ENCODE assay signal across 9 cellular contexts in the genomic region with DNA sequence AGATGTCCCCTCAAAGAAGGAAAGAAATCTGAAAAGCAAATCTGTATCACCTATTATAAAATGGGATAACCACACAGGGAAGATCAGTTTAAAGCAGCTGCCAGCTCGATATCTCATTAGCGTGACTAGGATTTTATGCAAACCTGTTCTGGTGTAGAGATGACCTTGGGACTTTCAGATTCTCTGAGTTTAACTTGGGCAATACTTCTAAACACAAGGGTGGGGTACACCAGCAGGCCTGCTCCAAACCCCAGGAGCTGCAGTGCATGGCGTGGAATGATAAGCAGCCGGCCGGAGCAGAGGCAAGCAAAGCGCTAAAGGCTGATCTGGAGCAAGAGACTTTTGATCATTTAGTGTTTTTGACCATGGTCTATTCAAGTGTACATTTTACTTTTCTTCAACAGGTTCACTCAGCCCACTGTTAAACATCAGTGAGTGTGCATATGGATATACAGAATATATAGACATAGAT. TPM values are rescaled to one million over a fixed set of nuclear protein-coding genes. Genes with fewer than 3 reads are reported as not detected.
DNase-seq lines count a peak whose midpoint lies in the region; ATAC-seq and TF ChIP-seq lines count a peak whose summit lies in the region.
"Had no signal": no experiment of that assay in that cellular context is flagged by ENCODE, and none has a peak within 500 bp of the region (broad histone marks: within the 10 kb centered on the region; RNA-seq: fewer than 3 reads in every experiment).

No MANE protein-coding gene starts in this region.

- H3K4me1 Mint-ChIP-seq in WTC11, result peaks cover 59% of the 10 kb centered on the region

- intact Hi-C loops in HCT116 (cut with micrococcal nuclease), result loop anchor here (5.0 kb wide), 2 partner anchors 118 to 317 kb away; no protein-coding TSS in a partner anchor

- CTCF ChIA-PET in HCT116 (lab: Charles Lee) (interaction anchor here (0.9 to 1.5 kb wide), 4 partner anchors 121 to 240 kb away, joined by 3 to 4 read pairs (median 4); no protein-coding TSS in a partner anchor), WTC11 (lab: Charles Lee) (interaction anchor here (1.0 to 2.1 kb wide), 7 partner anchors 24 to 264 kb away, joined by 3 to 8 read pairs (median 3); no protein-coding TSS in a partner anchor)

- H3K9me2 ChIP-seq in HCT116 (ENCODE audit: insufficient read depth), result no peaks in the 10 kb centered on the region
- no peaks in the 10 kb centered on the region for H3K9me2 ChIP-seq in hepatocyte (replicated peaks; ENCODE audit: insufficient read depth)

- H3K4me3 ChIP-seq in HCT116 (replicated peaks in 1 of 2; ENCODE audit: low read depth in 1 of 2, low read length in 2 of 2) (no peak overlapping the region; a peak in 1 of 4 replicates), SK-N-MC (no peak overlapping the region), hepatocyte (no peak overlapping the region), skin epidermis (peak overlapping the region in 1 of 7 experiments; percentile 5)

- RAD21 ChIA-PET in HCT116 (lab: Charles Lee; ENCODE audit: low non-redundant PET in 1 of 2, low total read pairs in 2 of 2, uncharacterized antibody in 2 of 2, unreplicated experiment in 2 of 2), result interaction anchor here (0.6 to 0.7 kb wide), 2 partner anchors 102 to 188 kb away, joined by 3 read pairs; no protein-coding TSS in a partner anchor

- 46% methylated on average over 6 of the region's 6 CpGs for WGBS in hepatocyte (ENCODE audit: low lambda C conversion rate, missing lambda C conversion rate)

- H3K79me2 ChIP-seq in HCT116 (ENCODE audit: insufficient read depth, low read length), result peaks cover 96% of the 10 kb centered on the region
- H3K79me2 ChIP-seq in hepatocyte, result peaks cover 79% of the 10 kb centered on the region

- POLR2A ChIA-PET in HCT116 (lab: Charles Lee), result interaction anchor here (1.4 to 2.9 kb wide), 2 partner anchors 9 to 189 kb away, joined by 3 to 17 read pairs; no protein-coding TSS in a partner anchor
- POLR2A ChIA-PET in WTC11 (lab: Charles Lee), result no interaction called here

- H3K36me3 ChIP-seq in HCT116 (ENCODE audit: control insufficient read depth in 1 of 2, insufficient read depth in 2 of 2, low read length in 2 of 2) (no peaks in the 10 kb centered on the region), SK-N-MC (ENCODE audit: insufficient read depth, low read length) (no peaks in the 10 kb centered on the region), hepatocyte (replicated peaks; ENCODE audit: insufficient read depth, low read depth) (no peaks in the 10 kb centered on the region)

- H3K27ac Mint-ChIP-seq in WTC11, result no peak overlapping the region

- H3K9me3 ChIP-seq in HCT116 (ENCODE audit: control insufficient read depth in 1 of 2, insufficient read depth in 1 of 2, low read depth in 1 of 2, low read length in 2 of 2) (no peaks in the 10 kb centered on the region), SK-N-MC (ENCODE audit: low read depth, low read length) (no peaks in the 10 kb centered on the region), hepatocyte (ENCODE audit: low read depth) (no peaks in the 10 kb centered on the region)

- no peak for TF ChIP-seq POLR2A in HCT116 (IDR thresholded peaks at IDR 0.05; ENCODE audit: borderline replicate concordance, extremely low read depth, insufficient read depth, insufficient read length)

- H3K27ac ChIP-seq in HCT116 (ENCODE audit: low read depth, low read length) (peak overlapping the region; percentile 42; the same call in 1 of the 2 replicates), SK-N-MC (no peak overlapping the region), hepatocyte (peak overlapping the region; percentile 100), skin epidermis (peak overlapping the region in 18 of 21 experiments; percentile 24 to 73 (median 62))

- H3K4me3 Mint-ChIP-seq in WTC11, result no peak overlapping the region

- H2AFZ ChIP-seq in HCT116 (ENCODE audit: low read depth, low read length, poor library complexity, severe bottlenecking) (no peak overlapping the region), hepatocyte (no peak overlapping the region)

- TF ChIP-seq RAD21 in HCT116 (IDR thresholded peaks at IDR 0.05; ENCODE audit: low read depth), result no peak

- in situ Hi-C loops in ACHN (cut with HindIII; ENCODE audit: low pct_ligation_motif_present, low pct_unique_long_range_greater_than_20kb, low sequenced_read_pairs), result no loop called here

- ATAC-seq in HCT116 (no peak), GM21737 (IDR thresholded peaks at IDR 0.05; ENCODE audit: unreplicated experiment) (no peak), WTC11 (no peak)

- no peak for DNase-seq in HCT116 (ENCODE audit: low read depth, low spot score)
- DNase-seq in SK-N-MC (ENCODE audit: low read depth, low spot score), result no peak
- DNase-seq in hepatocyte (ENCODE audit: low spot score), result peak; percentile 73
- no peak for DNase-seq in NCI-H446 treated with DMSO at 0.1 percent for 48 hours (lab: John Stamatoyannopoulos, UW)
- no peak for DNase-seq in ACHN
- DNase-seq in WTC11 (ENCODE audit: low spot score), result no peak
- DNase-seq: NCI-H69 had no signal

- no TSS peak for BruUV-seq in HCT116 (replicated peaks; lab: Mats Ljungman, UMichigan)

- TF ChIP-seq CTCF in HCT116 (IDR thresholded peaks at IDR 0.05 in 2 of 3, conservative IDR thresholded peaks at IDR 0.05 in 1 of 3; ENCODE audit: borderline replicate concordance in 1 of 3, insufficient read depth in 1 of 3, low read depth in 2 of 3, low read length in 2 of 3), result no peak
- TF ChIP-seq CTCF in hepatocyte (IDR thresholded peaks at IDR 0.05; ENCODE audit: poor library complexity), result no peak
- TF ChIP-seq CTCF in WTC11 (IDR thresholded peaks at IDR 0.05), result no peak

- H3K27me3 ChIP-seq in HCT116 (ENCODE audit: insufficient read depth, low read length), result no peaks in the 10 kb centered on the region
- H3K27me3 ChIP-seq in hepatocyte, result no peaks in the 10 kb centered on the region

- peaks cover 16% of the 10 kb centered on the region for H3K27me3 Mint-ChIP-seq in WTC11 (ENCODE audit: low read depth)

- H3K4me1 ChIP-seq in HCT116 (ENCODE audit: control insufficient read depth in 1 of 2, insufficient read depth in 2 of 2, low read length in 2 of 2) (peaks cover 71 to 87% of the 10 kb centered on the region in 2 experiments), hepatocyte (ENCODE audit: insufficient read depth) (peaks cover 62% of the 10 kb centered on the region)

- no peaks in the 10 kb centered on the region for H3K9me3 Mint-ChIP-seq in WTC11

- no peaks in the 10 kb centered on the region for H3K36me3 Mint-ChIP-seq in WTC11

- peak overlapping the region; percentile 55 for H3K9ac ChIP-seq in HCT116 (ENCODE audit: low read length)
- peak overlapping the region; percentile 29 for H3K9ac ChIP-seq in SK-N-MC (ENCODE audit: insufficient read length)

- H3K4me2 ChIP-seq in HCT116 (ENCODE audit: low read length), result peak overlapping the region; percentile 86
- peak overlapping the region; percentile 74 for H3K4me2 ChIP-seq in hepatocyte

- peaks cover 36% of the 10 kb centered on the region for H4K20me1 ChIP-seq in HCT116 (ENCODE audit: insufficient read depth)
- peaks cover 30% of the 10 kb centered on the region for H4K20me1 ChIP-seq in hepatocyte (ENCODE audit: insufficient read depth, poor library complexity, severe bottlenecking)

TF ChIP-seq in HCT116, 20 proteins besides CTCF, POLR2A, EP300 and RAD21 (continues in another document):
- TF ChIP-seq SP1 (IDR thresholded peaks at IDR 0.05; ENCODE audit: low read depth), result no peak
- 0 out of 2 replicates have a peak, but pooled peaks have one; percentile 9 for TF ChIP-seq SRF (IDR thresholded peaks at IDR 0.05; ENCODE audit: low read depth)

TF ChIP-seq in WTC11, 78 proteins besides CTCF, POLR2A, EP300 and RAD21 (continues in another document):
- TF ChIP-seq, protein P1, sequence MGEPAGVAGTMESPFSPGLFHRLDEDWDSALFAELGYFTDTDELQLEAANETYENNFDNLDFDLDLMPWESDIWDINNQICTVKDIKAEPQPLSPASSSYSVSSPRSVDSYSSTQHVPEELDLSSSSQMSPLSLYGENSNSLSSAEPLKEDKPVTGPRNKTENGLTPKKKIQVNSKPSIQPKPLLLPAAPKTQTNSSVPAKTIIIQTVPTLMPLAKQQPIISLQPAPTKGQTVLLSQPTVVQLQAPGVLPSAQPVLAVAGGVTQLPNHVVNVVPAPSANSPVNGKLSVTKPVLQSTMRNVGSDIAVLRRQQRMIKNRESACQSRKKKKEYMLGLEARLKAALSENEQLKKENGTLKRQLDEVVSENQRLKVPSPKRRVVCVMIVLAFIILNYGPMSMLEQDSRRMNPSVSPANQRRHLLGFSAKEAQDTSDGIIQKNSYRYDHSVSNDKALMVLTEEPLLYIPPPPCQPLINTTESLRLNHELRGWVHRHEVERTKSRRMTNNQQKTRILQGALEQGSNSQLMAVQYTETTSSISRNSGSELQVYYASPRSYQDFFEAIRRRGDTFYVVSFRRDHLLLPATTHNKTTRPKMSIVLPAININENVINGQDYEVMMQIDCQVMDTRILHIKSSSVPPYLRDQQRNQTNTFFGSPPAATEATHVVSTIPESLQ (CRISPR knock-in tag; IDR thresholded peaks at IDR 0.05), result no peak

RNA-seq across cellular contexts. Expression of gene SERTAD2, which starts 4.7 kb away (rescaled TPM):
- total RNA-seq in HCT116 (2021; ENCODE audit: unreplicated experiment) (80.1 TPM), hepatocyte (23.4 and 23.8 TPM in 2 replicates), WTC11 (2021) (7.9 to 8.0 TPM (median 7.9 TPM) in 3 replicates)
- 62.0 and 63.9 TPM in 2 replicates for polyA plus RNA-seq in HCT116 (2012)
- polyA plus RNA-seq in hepatocyte, result 13.8 and 15.0 TPM in 2 replicates
